Comparison of ENCODE assay signal across 3 cellular contexts in the genomic region with DNA sequence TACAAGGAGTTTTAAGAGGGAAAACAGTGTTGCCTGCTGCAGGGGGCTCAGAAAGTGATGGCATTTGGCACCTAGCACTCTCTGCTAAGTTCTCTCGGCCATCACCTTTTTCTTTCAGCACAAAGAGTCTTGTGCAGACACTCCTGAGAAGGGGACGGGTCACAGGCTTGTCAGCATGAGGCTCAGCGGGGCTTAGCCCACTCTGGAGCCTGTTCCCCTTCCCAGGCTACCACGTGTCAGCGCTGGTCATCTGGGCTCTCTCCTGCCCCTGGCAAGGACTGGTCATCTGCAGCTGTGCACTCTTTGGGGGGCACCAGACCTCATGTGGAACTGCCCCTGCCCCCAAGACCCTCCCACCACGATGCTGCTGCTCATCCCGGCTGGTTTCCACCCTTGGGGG.
TF ChIP-seq lines count a peak whose summit lies in the region.

No MANE protein-coding gene starts in this region.

TF ChIP-seq in SK-N-SH, 30 proteins besides CTCF, POLR2A, EP300 and RAD21:
- TF ChIP-seq SIN3A (IDR thresholded peaks at IDR 0.05; ENCODE audit: borderline replicate concordance, low read depth, low read length) = no peak
- no peak for TF ChIP-seq CHD2 (IDR thresholded peaks at IDR 0.05; ENCODE audit: low read length, partially characterized antibody)
- TF ChIP-seq TCF12 (IDR thresholded peaks at IDR 0.05) = no peak
- TF ChIP-seq, protein P1, sequence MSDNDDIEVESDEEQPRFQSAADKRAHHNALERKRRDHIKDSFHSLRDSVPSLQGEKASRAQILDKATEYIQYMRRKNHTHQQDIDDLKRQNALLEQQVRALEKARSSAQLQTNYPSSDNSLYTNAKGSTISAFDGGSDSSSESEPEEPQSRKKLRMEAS (IDR thresholded peaks at IDR 0.05; ENCODE audit: low read depth) = no peak
- TF ChIP-seq JUND (IDR thresholded peaks at IDR 0.05) = no peak
- TF ChIP-seq, protein P2, sequence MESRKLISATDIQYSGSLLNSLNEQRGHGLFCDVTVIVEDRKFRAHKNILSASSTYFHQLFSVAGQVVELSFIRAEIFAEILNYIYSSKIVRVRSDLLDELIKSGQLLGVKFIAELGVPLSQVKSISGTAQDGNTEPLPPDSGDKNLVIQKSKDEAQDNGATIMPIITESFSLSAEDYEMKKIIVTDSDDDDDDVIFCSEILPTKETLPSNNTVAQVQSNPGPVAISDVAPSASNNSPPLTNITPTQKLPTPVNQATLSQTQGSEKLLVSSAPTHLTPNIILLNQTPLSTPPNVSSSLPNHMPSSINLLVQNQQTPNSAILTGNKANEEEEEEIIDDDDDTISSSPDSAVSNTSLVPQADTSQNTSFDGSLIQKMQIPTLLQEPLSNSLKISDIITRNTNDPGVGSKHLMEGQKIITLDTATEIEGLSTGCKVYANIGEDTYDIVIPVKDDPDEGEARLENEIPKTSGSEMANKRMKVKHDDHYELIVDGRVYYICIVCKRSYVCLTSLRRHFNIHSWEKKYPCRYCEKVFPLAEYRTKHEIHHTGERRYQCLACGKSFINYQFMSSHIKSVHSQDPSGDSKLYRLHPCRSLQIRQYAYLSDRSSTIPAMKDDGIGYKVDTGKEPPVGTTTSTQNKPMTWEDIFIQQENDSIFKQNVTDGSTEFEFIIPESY (IDR thresholded peaks at IDR 0.05; ENCODE audit: borderline replicate concordance, low read depth) = no peak

TF ChIP-seq in SK-N-SH treated with all-trans-retinoic acid at 6 μM for 48 hours, 23 proteins besides CTCF, POLR2A, EP300 and RAD21:
- TF ChIP-seq TCF4 (CRISPR knock-in tag; IDR thresholded peaks at IDR 0.05; ENCODE audit: borderline replicate concordance) (no peak), CREB5 (CRISPR knock-in tag; IDR thresholded peaks at IDR 0.05; ENCODE audit: low read depth) (no peak), RARB (CRISPR knock-in tag; IDR thresholded peaks at IDR 0.05) (no peak), POU6F1 (CRISPR knock-in tag; IDR thresholded peaks at IDR 0.05; ENCODE audit: borderline replicate concordance, low read depth) (no peak), ZC3H10 (CRISPR knock-in tag; IDR thresholded peaks at IDR 0.05) (no peak), TSHZ2 (CRISPR knock-in tag; IDR thresholded peaks at IDR 0.05) (no peak), ZNF565 (CRISPR knock-in tag; conservative IDR thresholded peaks at IDR 0.05; ENCODE audit: low read depth) (no peak), ZFP3 (CRISPR knock-in tag; IDR thresholded peaks at IDR 0.05) (no peak), ESRRG (CRISPR knock-in tag; IDR thresholded peaks at IDR 0.05) (no peak), ZNF8 (CRISPR knock-in tag; IDR thresholded peaks at IDR 0.05) (no peak), OSR1 (CRISPR knock-in tag; IDR thresholded peaks at IDR 0.05) (no peak), ZFP30 (CRISPR knock-in tag; IDR thresholded peaks at IDR 0.05) (no peak), SNAI2 (CRISPR knock-in tag; IDR thresholded peaks at IDR 0.05) (no peak)
- TF ChIP-seq, protein P3, sequence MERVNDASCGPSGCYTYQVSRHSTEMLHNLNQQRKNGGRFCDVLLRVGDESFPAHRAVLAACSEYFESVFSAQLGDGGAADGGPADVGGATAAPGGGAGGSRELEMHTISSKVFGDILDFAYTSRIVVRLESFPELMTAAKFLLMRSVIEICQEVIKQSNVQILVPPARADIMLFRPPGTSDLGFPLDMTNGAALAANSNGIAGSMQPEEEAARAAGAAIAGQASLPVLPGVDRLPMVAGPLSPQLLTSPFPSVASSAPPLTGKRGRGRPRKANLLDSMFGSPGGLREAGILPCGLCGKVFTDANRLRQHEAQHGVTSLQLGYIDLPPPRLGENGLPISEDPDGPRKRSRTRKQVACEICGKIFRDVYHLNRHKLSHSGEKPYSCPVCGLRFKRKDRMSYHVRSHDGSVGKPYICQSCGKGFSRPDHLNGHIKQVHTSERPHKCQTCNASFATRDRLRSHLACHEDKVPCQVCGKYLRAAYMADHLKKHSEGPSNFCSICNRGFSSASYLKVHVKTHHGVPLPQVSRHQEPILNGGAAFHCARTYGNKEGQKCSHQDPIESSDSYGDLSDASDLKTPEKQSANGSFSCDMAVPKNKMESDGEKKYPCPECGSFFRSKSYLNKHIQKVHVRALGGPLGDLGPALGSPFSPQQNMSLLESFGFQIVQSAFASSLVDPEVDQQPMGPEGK (CRISPR knock-in tag; IDR thresholded peaks at IDR 0.05; ENCODE audit: borderline replicate concordance) = no peak

TF ChIP-seq in H1, 55 proteins besides CTCF, POLR2A, EP300 and RAD21:
- no peak for TF ChIP-seq SUZ12 (IDR thresholded peaks at IDR 0.05; ENCODE audit: low read length)
- TF ChIP-seq RXRA (IDR thresholded peaks at IDR 0.05; ENCODE audit: insufficient read depth, low read depth, low read length) = no peak
- no peak for TF ChIP-seq FOSL1 (IDR thresholded peaks at IDR 0.05; ENCODE audit: insufficient read depth, low read depth, low read length)
- TF ChIP-seq HDAC2 (IDR thresholded peaks at IDR 0.05; ENCODE audit: borderline replicate concordance in 1 of 2, low read depth in 2 of 2, low read length in 2 of 2) = no peak
- TF ChIP-seq EZH2 (IDR thresholded peaks at IDR 0.05; ENCODE audit: low read depth, low read length, severe bottlenecking) = no peak
- no peak for TF ChIP-seq CHD2 (IDR thresholded peaks at IDR 0.05; ENCODE audit: low read length)
- no peak for TF ChIP-seq BCL11A (IDR thresholded peaks at IDR 0.05; ENCODE audit: low read depth in 2 of 2, low read length in 2 of 2)
- TF ChIP-seq PHF8 (conservative IDR thresholded peaks at IDR 0.05; ENCODE audit: low read depth, low read length) = no peak
- no peak for TF ChIP-seq CBX8 (IDR thresholded peaks at IDR 0.05; ENCODE audit: borderline replicate concordance, low read depth, low read length)
- no peak for TF ChIP-seq TCF12 (IDR thresholded peaks at IDR 0.05; ENCODE audit: low read depth, low read length)
- no peak for TF ChIP-seq EGR1 (IDR thresholded peaks at IDR 0.05; ENCODE audit: borderline replicate concordance, low read depth, low read length)
- TF ChIP-seq SRF (IDR thresholded peaks at IDR 0.05; ENCODE audit: low read depth, low read length) = no peak
- no peak for TF ChIP-seq SP4 (IDR thresholded peaks at IDR 0.05; ENCODE audit: low read length)
- TF ChIP-seq TAF1 (IDR thresholded peaks at IDR 0.05; ENCODE audit: low read depth, low read length) = no peak
- no peak for TF ChIP-seq POLR2AphosphoS5 (IDR thresholded peaks at IDR 0.05; ENCODE audit: low read depth, low read length)
